ENCODE assay signal across 19 cellular contexts in genomic region chr1:14108356-14109275, GRCh38.
DNase-seq lines count a peak whose midpoint lies in the region; ATAC-seq and TF ChIP-seq lines count a peak whose summit lies in the region.
"Had no signal": no experiment of that assay in that cellular context is flagged by ENCODE, and none has a peak within 500 bp of the region (broad histone marks: within the 10 kb centered on the region; RNA-seq: fewer than 3 reads in every experiment).

No MANE protein-coding gene starts in this region.

- no CpG with 5 or more reads among the region's 14 CpGs for WGBS in H9 (ENCODE audit: extremely low coverage, insufficient read length, low lambda C conversion rate)

- no peaks in the 10 kb centered on the region for H3K4me1 ChIP-seq in H9 (ENCODE audit: insufficient read depth, low read length)
- H3K4me1 ChIP-seq: parathyroid adenoma had no signal

- no peak overlapping the region for H2AFZ ChIP-seq in H9 (ENCODE audit: low read length)
- H2AFZ ChIP-seq: parathyroid adenoma had no signal

- H2BK20ac ChIP-seq in H9 (ENCODE audit: low read depth, low read length, poor library complexity, severe bottlenecking), result no peak overlapping the region

- no peak overlapping the region for H2BK5ac ChIP-seq in H9 (ENCODE audit: insufficient read length, low read length)

- H2BK15ac ChIP-seq in H9 (ENCODE audit: low read depth, low read length), result no peak overlapping the region

- no peak for ATAC-seq in HG03045 (IDR thresholded peaks at IDR 0.05; ENCODE audit: unreplicated experiment)
- ATAC-seq: activated CD8-positive, alpha-beta T cell treated with anti-CD3 and anti-CD28 coated beads for 36 hours; activated T-helper 17 cell treated with anti-CD3 and anti-CD28 coated beads, Interleukin-2, amount 50 U/mL, for 72 hours had no signal

- H3K4ac ChIP-seq in H9 (ENCODE audit: low read depth, low read length), result no peak overlapping the region

- peaks cover 2 to 4% of the 10 kb centered on the region in 2 experiments; a peak in 3 of 4 replicates for H3K4me1 Mint-ChIP-seq in H9
- H3K4me1 Mint-ChIP-seq: activated T-helper 17 cell treated with anti-CD3 and anti-CD28 coated beads, Interleukin-2, amount 50 U/mL, for 72 hours; B cell; mesothelial cell of epicardium had no signal

- H3T11ph ChIP-seq in H9 (ENCODE audit: low read length), result no peak overlapping the region

- H4K5ac ChIP-seq in H9 (ENCODE audit: insufficient read length, low read depth, low read length), result no peak overlapping the region

- H3K14ac ChIP-seq in H9 (ENCODE audit: insufficient read depth, low read length), result no peak overlapping the region

- no peaks in the 10 kb centered on the region for H4K20me1 ChIP-seq in H9 (ENCODE audit: control insufficient read depth, insufficient read depth, insufficient read length)

- no peaks in the 10 kb centered on the region for H3K79me1 ChIP-seq in H9 (ENCODE audit: insufficient read depth, low read depth, low read length, poor library complexity, severe bottlenecking)

- no peaks in the 10 kb centered on the region for H3K9me3 Mint-ChIP-seq in H9
- H3K9me3 Mint-ChIP-seq: activated CD8-positive, alpha-beta T cell treated with anti-CD3 and anti-CD28 coated beads for 36 hours; mesothelial cell of epicardium had no signal

- no peak overlapping the region for H4K91ac ChIP-seq in H9 (ENCODE audit: insufficient read length, low read depth, low read length)

- H3K27me3 ChIP-seq in H9 (ENCODE audit: insufficient read depth, low read length), result no peaks in the 10 kb centered on the region

- no peak overlapping the region for H2BK12ac ChIP-seq in H9 (ENCODE audit: insufficient read length, low read depth, low read length)

- H2BK120ac ChIP-seq in H9 (ENCODE audit: low read depth, low read length, poor library complexity, severe bottlenecking), result no peak overlapping the region

- H3K18ac ChIP-seq in H9 (ENCODE audit: insufficient read length, low read depth, low read length), result no peak overlapping the region

- no peak overlapping the region for H4K8ac ChIP-seq in H9 (replicated peaks; ENCODE audit: insufficient read length, low read depth, low read length)

- DNase-seq in H9 (peak; percentile 4), NCI-H510A (lab: John Stamatoyannopoulos, UW) (peak; percentile 71), cerebellar nuclear complex (lab: John Stamatoyannopoulos, UW) (peak; percentile 96), mucosa of gallbladder (ENCODE audit: low spot score) (peak; percentile 83), NCI-H524 (lab: John Stamatoyannopoulos, UW) (no peak), retina (no peak)
- DNase-seq in activated CD4-positive, CD25-positive, alpha-beta regulatory T cell treated with anti-CD3 and anti-CD28 coated beads, Interleukin-2, amount 50 U/mL, for 72 hours, result no peak
- DNase-seq: activated CD8-positive, alpha-beta T cell treated with anti-CD3 and anti-CD28 coated beads for 36 hours; amniotic stem cell; DND-41; HFFc6; KG1; NCI-H1694 had no signal

- TF ChIP-seq CTCF in H9 (conservative IDR thresholded peaks at IDR 0.05), result no peak

- no peak overlapping the region for H3K4me2 ChIP-seq in H9 (ENCODE audit: insufficient read depth, insufficient read length, low read length)

- no peak overlapping the region for H2AK5ac ChIP-seq in H9 (ENCODE audit: insufficient read length, low read length)

- no peaks in the 10 kb centered on the region for H3K23me2 ChIP-seq in H9 (ENCODE audit: insufficient read length, low read depth, low read length, poor library complexity, severe bottlenecking)

- no peak overlapping the region for H3K9ac ChIP-seq in H9 (ENCODE audit: extremely low read depth, insufficient read length, low read length)
- H3K9ac ChIP-seq: parathyroid adenoma had no signal

- no peak overlapping the region for H3K27ac ChIP-seq in H9 (ENCODE audit: insufficient read length, low read depth, low read length)
- H3K27ac ChIP-seq: parathyroid adenoma, SK-N-MC had no signal

- H3K27me3 Mint-ChIP-seq in H9 (ENCODE audit: low read depth), result peaks cover 5% of the 10 kb centered on the region

- H3K79me2 ChIP-seq in H9 (ENCODE audit: insufficient read depth, low read length), result no peaks in the 10 kb centered on the region
- H3K79me2 ChIP-seq: parathyroid adenoma had no signal

- H3K9me3 ChIP-seq in H9 (ENCODE audit: control insufficient read depth, low read depth, low read length), result no peaks in the 10 kb centered on the region

- no peaks in the 10 kb centered on the region; a peak in 1 of 7 replicates for H3K36me3 Mint-ChIP-seq in H9 (ENCODE audit: insufficient read depth in 1 of 3, low read depth in 3 of 3)
- H3K36me3 Mint-ChIP-seq: mesothelial cell of epicardium had no signal

- no peak overlapping the region for H3K4me3 Mint-ChIP-seq in H9
- H3K4me3 Mint-ChIP-seq: activated CD8-positive, alpha-beta T cell treated with anti-CD3 and anti-CD28 coated beads for 36 hours; activated T-helper 17 cell treated with anti-CD3 and anti-CD28 coated beads, Interleukin-2, amount 50 U/mL, for 72 hours; B cell; HFFc6; mesothelial cell of epicardium had no signal

- H3K56ac ChIP-seq in H9 (ENCODE audit: insufficient read length, low read depth, low read length), result no peak overlapping the region

- H3K23ac ChIP-seq in H9 (ENCODE audit: insufficient read length, low read depth, low read length), result no peak overlapping the region

- H3K27ac Mint-ChIP-seq in H9, result no peak overlapping the region
- H3K27ac Mint-ChIP-seq: activated CD8-positive, alpha-beta T cell treated with anti-CD3 and anti-CD28 coated beads for 36 hours; activated T-helper 17 cell treated with anti-CD3 and anti-CD28 coated beads, Interleukin-2, amount 50 U/mL, for 72 hours; B cell; HFFc6; mesothelial cell of epicardium had no signal

Comparison
In these comparisons a context has a peak if more than half of its experiments do, and no peak if none do; other contexts are left out.
1. DNase-seq: peak in H9 (single experiment), NCI-H510A (single experiment), cerebellar nuclear complex (2 of 2) and mucosa of gallbladder (single experiment); none in NCI-H524 (0 of 2), retina (single experiment) and activated CD4-positive, CD25-positive, alpha-beta regulatory T cell treated with anti-CD3 and anti-CD28 coated beads, Interleukin-2, amount 50 U/mL, for 72 hours (single experiment).